32 cellular contexts compared by ENCODE assay signal in the genomic region with DNA sequence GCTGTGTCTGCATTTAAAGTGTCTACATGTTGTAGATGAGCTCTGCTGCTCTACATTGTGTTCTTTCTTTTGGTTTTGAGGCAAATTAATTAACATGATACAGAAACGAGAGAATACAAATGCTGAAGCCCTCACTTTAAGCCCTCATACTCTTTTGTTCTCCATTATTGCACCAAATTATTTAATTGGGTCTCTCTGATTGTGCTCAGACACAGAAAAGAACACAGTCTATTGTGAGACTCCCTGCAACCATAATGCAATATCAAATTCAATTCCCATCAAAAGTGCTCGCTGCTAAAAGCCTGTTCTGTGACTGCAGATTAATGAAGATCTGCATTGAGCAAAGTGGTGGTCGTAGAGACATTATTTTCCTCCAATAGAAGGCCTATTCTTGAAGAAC.
"Had no signal": no experiment of that assay in that cellular context is flagged by ENCODE, and none has a peak within 500 bp of the region (broad histone marks: within the 10 kb centered on the region; RNA-seq: fewer than 3 reads in every experiment).

No MANE protein-coding gene starts in this region.

- H3K4me3 Mint-ChIP-seq: activated B cell treated with CpG ODN at 0.5 μM for 24 hours; activated CD8-positive, alpha-beta T cell treated with anti-CD3 and anti-CD28 coated beads for 36 hours; activated naive CD4-positive, alpha-beta T cell treated with anti-CD3 and anti-CD28 coated beads for 36 hours; activated naive CD4-positive, alpha-beta T cell treated with anti-CD3 and anti-CD28 coated beads, Interleukin-2, amount 50 U/mL, for 24 hours; activated naive CD8-positive, alpha-beta T cell treated with anti-CD3 and anti-CD28 coated beads for 36 hours; activated naive CD8-positive, alpha-beta T cell treated with anti-CD3 and anti-CD28 coated beads, Interleukin-2, amount 50 U/mL, for 24 hours; activated T-cell treated with anti-CD3 and anti-CD28 coated beads, Interleukin-2, amount 50 U/mL, for 4 hours; activated T-helper 17 cell treated with anti-CD3 and anti-CD28 coated beads, Interleukin-2, amount 50 U/mL, for 72 hours; effector memory CD8-positive, alpha-beta T cell; T-helper 17 cell; T-helper 2 cell treated with Interferon-gamma antibody and Interleukin-4, amounts not matched to agents 5 μg/mL and 100 μg/mL, for 36 hours had no signal

- H3K27ac Mint-ChIP-seq: activated B cell treated with CpG ODN at 0.5 μM for 24 hours; activated CD8-positive, alpha-beta T cell treated with anti-CD3 and anti-CD28 coated beads for 36 hours; activated naive CD4-positive, alpha-beta T cell treated with anti-CD3 and anti-CD28 coated beads for 36 hours; activated naive CD4-positive, alpha-beta T cell treated with anti-CD3 and anti-CD28 coated beads, Interleukin-2, amount 50 U/mL, for 24 hours; activated naive CD8-positive, alpha-beta T cell treated with anti-CD3 and anti-CD28 coated beads for 36 hours; activated naive CD8-positive, alpha-beta T cell treated with anti-CD3 and anti-CD28 coated beads, Interleukin-2, amount 50 U/mL, for 24 hours; activated T-helper 17 cell treated with anti-CD3 and anti-CD28 coated beads, Interleukin-2, amount 50 U/mL, for 72 hours; effector memory CD8-positive, alpha-beta T cell; T-helper 17 cell; T-helper 2 cell treated with Interferon-gamma antibody and Interleukin-4, amounts not matched to agents 5 μg/mL and 100 μg/mL, for 36 hours had no signal

- H3K4me1 Mint-ChIP-seq: activated B cell treated with CpG ODN at 0.5 μM for 24 hours; activated naive CD4-positive, alpha-beta T cell treated with anti-CD3 and anti-CD28 coated beads, Interleukin-2, amount 50 U/mL, for 24 hours; activated naive CD8-positive, alpha-beta T cell treated with anti-CD3 and anti-CD28 coated beads for 36 hours; activated naive CD8-positive, alpha-beta T cell treated with anti-CD3 and anti-CD28 coated beads, Interleukin-2, amount 50 U/mL, for 24 hours; activated T-helper 17 cell treated with anti-CD3 and anti-CD28 coated beads, Interleukin-2, amount 50 U/mL, for 72 hours; T-helper 17 cell had no signal

- H3K9me3 Mint-ChIP-seq: activated CD8-positive, alpha-beta T cell treated with anti-CD3 and anti-CD28 coated beads for 36 hours; activated naive CD4-positive, alpha-beta T cell treated with anti-CD3 and anti-CD28 coated beads for 36 hours; activated naive CD4-positive, alpha-beta T cell treated with anti-CD3 and anti-CD28 coated beads, Interleukin-2, amount 50 U/mL, for 24 hours; activated naive CD8-positive, alpha-beta T cell treated with anti-CD3 and anti-CD28 coated beads for 36 hours; activated naive CD8-positive, alpha-beta T cell treated with anti-CD3 and anti-CD28 coated beads, Interleukin-2, amount 50 U/mL, for 24 hours; activated T-cell treated with anti-CD3 and anti-CD28 coated beads, Interleukin-2, amount 50 U/mL, for 4 hours; activated T-helper 17 cell treated with anti-CD3 and anti-CD28 coated beads, Interleukin-2, amount 50 U/mL, for 72 hours had no signal

- H3K27me3 Mint-ChIP-seq: activated B cell treated with CpG ODN at 0.5 μM for 24 hours; activated CD8-positive, alpha-beta T cell treated with anti-CD3 and anti-CD28 coated beads for 36 hours; activated naive CD8-positive, alpha-beta T cell treated with anti-CD3 and anti-CD28 coated beads, Interleukin-2, amount 50 U/mL, for 24 hours; activated T-helper 17 cell treated with anti-CD3 and anti-CD28 coated beads, Interleukin-2, amount 50 U/mL, for 72 hours; effector memory CD8-positive, alpha-beta T cell; T-helper 17 cell had no signal

- DNase-seq: activated B cell treated with CpG ODN at 0.5 μM for 24 hours; activated CD4-positive, alpha-beta T cell treated with anti-CD3 and anti-CD28 coated beads for 48 hours; activated CD4-positive, alpha-beta T cell treated with anti-CD3 and anti-CD28 coated beads, Interleukin-2, amount 50 U/mL, for 1 hour; activated CD4-positive, alpha-beta T cell treated with anti-CD3 and anti-CD28 coated beads, Interleukin-2, amount 50 U/mL, for 48 hours; activated CD8-positive, alpha-beta memory T cell treated with anti-CD3 and anti-CD28 coated beads for 24 hours; activated CD8-positive, alpha-beta T cell treated with anti-CD3 and anti-CD28 coated beads for 36 hours; activated effector memory CD4-positive, alpha-beta T cell treated with Interleukin-2 at 50 U/mL for 16 hours; activated naive CD4-positive, alpha-beta T cell treated with anti-CD3 and anti-CD28 coated beads for 36 hours; activated naive CD8-positive, alpha-beta T cell treated with anti-CD3 and anti-CD28 coated beads for 36 hours; activated naive CD8-positive, alpha-beta T cell treated with anti-CD3 and anti-CD28 coated beads, Interleukin-2, amount 50 U/mL, for 24 hours; activated T-cell treated with anti-CD3 and anti-CD28 coated beads, Interleukin-2, amount 50 U/mL, for 4 hours; adrenal gland; amygdala; aorta; body of pancreas; caudate nucleus; cortex of kidney; dermis blood vessel endothelial cell; effector CD4-positive, alpha-beta T cell; effector memory CD8-positive, alpha-beta T cell; erythroblast; foreskin keratinocyte; gastrocnemius medialis; glutamatergic neuron; heart left ventricle; T-helper 17 cell; T1000; WERI-Rb-1 had no signal

- ATAC-seq: activated CD4-positive, CD25-positive, alpha-beta regulatory T cell treated with anti-CD3 and anti-CD28 coated beads, Interleukin-2, amount 50 U/mL, for 24 hours; activated CD8-positive, alpha-beta T cell treated with anti-CD3 and anti-CD28 coated beads for 36 hours; activated naive CD8-positive, alpha-beta T cell treated with anti-CD3 and anti-CD28 coated beads, Interleukin-2, amount 50 U/mL, for 24 hours; activated T-cell treated with anti-CD3 and anti-CD28 coated beads, Interleukin-2, amount 50 U/mL, for 4 hours; activated T-helper 17 cell treated with anti-CD3 and anti-CD28 coated beads, Interleukin-2, amount 50 U/mL, for 72 hours; body of pancreas; effector memory CD8-positive, alpha-beta T cell; foreskin keratinocyte; gastrocnemius medialis; heart left ventricle; T-helper 17 cell had no signal
